Comparison of ENCODE assay signal across 23 cellular contexts in the genomic region with DNA sequence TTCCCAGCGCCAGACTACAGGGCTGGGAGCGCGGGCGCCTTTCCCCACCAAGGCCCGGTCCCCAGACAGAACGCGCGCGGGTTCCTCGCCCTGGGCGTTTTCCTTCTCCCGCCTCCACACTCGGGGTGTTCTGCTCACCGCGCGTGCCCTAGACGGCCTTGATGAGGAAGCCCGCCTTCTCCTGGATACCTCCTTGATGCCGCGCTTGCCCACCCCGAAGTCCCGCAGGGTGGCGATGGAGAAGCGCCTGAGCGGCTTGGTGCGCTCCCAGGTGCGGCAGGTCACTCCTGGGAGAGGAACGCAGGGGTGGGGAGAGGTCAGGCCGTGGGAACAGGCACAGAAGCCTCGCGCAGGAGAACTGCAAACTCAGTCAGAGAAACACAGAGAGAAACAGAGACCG. TPM values are rescaled to one million over a fixed set of nuclear protein-coding genes. Genes with fewer than 3 reads are reported as not detected.
A peak's percentile ranks its signal among the peaks of the same experiment; 100 is the strongest.
DNase-seq lines count a peak whose midpoint lies in the region; ATAC-seq and TF ChIP-seq lines count a peak whose summit lies in the region.
"Had no signal": no experiment of that assay in that cellular context is flagged by ENCODE, and none has a peak within 500 bp of the region (broad histone marks: within the 10 kb centered on the region; RNA-seq: fewer than 3 reads in every experiment).

No MANE protein-coding gene starts in this region.

- H3K4me3 Mint-ChIP-seq in Calu3 (ENCODE audit: low read depth, unreplicated experiment) (peak overlapping the region; percentile 9), GM23338 (no peak overlapping the region), endodermal cell (no peak overlapping the region)
- H3K4me3 Mint-ChIP-seq: CD4-positive, CD25-positive, alpha-beta regulatory T cell had no signal

- no peak overlapping the region for H2BK120ac ChIP-seq in mesendoderm (ENCODE audit: low read depth, low read length)

- peak overlapping the region; percentile 7 for H3K56ac ChIP-seq in mesendoderm (ENCODE audit: low read length)

- H3K27me3 ChIP-seq in GM23338 (ENCODE audit: insufficient read depth) (peaks cover 12% of the 10 kb centered on the region), endodermal cell (ENCODE audit: control insufficient read depth, insufficient read depth, low read length, poor library complexity, severe bottlenecking) (peaks cover 22% of the 10 kb centered on the region), mesendoderm (ENCODE audit: insufficient read depth, low read length, poor library complexity) (no peaks in the 10 kb centered on the region)

- no peak overlapping the region for H3K4ac ChIP-seq in mesendoderm (ENCODE audit: low read depth, low read length)

- H3K18ac ChIP-seq in mesendoderm (ENCODE audit: low read length) = no peak overlapping the region

- H3K27ac ChIP-seq in GM23338 (ENCODE audit: low read depth) (no peak overlapping the region), endodermal cell (ENCODE audit: low read depth, low read length) (no peak overlapping the region), mesendoderm (ENCODE audit: low read depth, low read length) (no peak overlapping the region)

- no peak overlapping the region for H4K8ac ChIP-seq in mesendoderm (ENCODE audit: low read depth, low read length)

- no peaks in the 10 kb centered on the region for H3K9me2 ChIP-seq in GM23338 (ENCODE audit: insufficient read depth)
- H3K9me2 ChIP-seq: SK-N-SH had no signal

- no peak overlapping the region for H3K23ac ChIP-seq in mesendoderm (ENCODE audit: low read length)

- no peaks in the 10 kb centered on the region for H3F3A ChIP-seq in GM23338 (replicated peaks; ENCODE audit: low read depth)

- no peaks in the 10 kb centered on the region for H3K79me2 ChIP-seq in GM23338 (replicated peaks; ENCODE audit: insufficient read depth)
- H3K79me2 ChIP-seq in mesendoderm (ENCODE audit: control insufficient read depth, insufficient read depth, low read length) = no peaks in the 10 kb centered on the region

- intact Hi-C loops in Calu3 (cut with micrococcal nuclease; ENCODE audit: unreplicated experiment) = loop anchor here (1.0 kb wide), 1 partner anchor 118 kb away; no protein-coding TSS in a partner anchor

- H3K9me3 ChIP-seq in endodermal cell (ENCODE audit: control insufficient read depth, low read length) = no peaks in the 10 kb centered on the region
- H3K9me3 ChIP-seq: SK-N-SH had no signal

- H3K36me3 Mint-ChIP-seq in Calu3 (ENCODE audit: insufficient read depth, unreplicated experiment) (no peaks in the 10 kb centered on the region), GM23338 (ENCODE audit: low read depth) (no peaks in the 10 kb centered on the region; the same call in 2 of the 3 replicates), endodermal cell (ENCODE audit: low read depth) (no peaks in the 10 kb centered on the region)
- H3K36me3 Mint-ChIP-seq: CD4-positive, CD25-positive, alpha-beta regulatory T cell had no signal

- no peaks in the 10 kb centered on the region; the same call in 1 of the 2 replicates for H3K4me1 ChIP-seq in GM23338 (ENCODE audit: insufficient read depth)
- peaks cover 12% of the 10 kb centered on the region for H3K4me1 ChIP-seq in endodermal cell (ENCODE audit: control insufficient read depth, insufficient read depth, low read length)
- no peaks in the 10 kb centered on the region for H3K4me1 ChIP-seq in mesendoderm (ENCODE audit: control insufficient read depth, low read depth, low read length)

- no peaks in the 10 kb centered on the region for H3K79me1 ChIP-seq in mesendoderm (ENCODE audit: low read length)

- H3K4me2 ChIP-seq in GM23338 (peak overlapping the region; percentile 73), mesendoderm (ENCODE audit: low read length) (no peak overlapping the region)
- H3K4me2 ChIP-seq: SK-N-SH had no signal

- 89 to 94% methylated on average over 30 to 32 of the region's 32 CpGs for WGBS in endodermal cell (ENCODE audit: insufficient coverage in 1 of 2, insufficient read length in 1 of 2), 2 experiments
- WGBS in mesendoderm (ENCODE audit: extremely low coverage, insufficient coverage, low lambda C conversion rate) = no CpG with 5 or more reads among the region's 32 CpGs

- H4K20me1 ChIP-seq in GM23338 (replicated peaks; ENCODE audit: insufficient read depth) = no peaks in the 10 kb centered on the region

- H2BK15ac ChIP-seq in mesendoderm (replicated peaks; ENCODE audit: low read depth) = no peak overlapping the region

- no peak overlapping the region for H2BK5ac ChIP-seq in mesendoderm (ENCODE audit: low read length)

- ATAC-seq in GM23338 = peak; percentile 78
- ATAC-seq in HG02970 (IDR thresholded peaks at IDR 0.05; ENCODE audit: low FRiP score, unreplicated experiment) = no peak
- ATAC-seq in GM21723 (IDR thresholded peaks at IDR 0.05; ENCODE audit: unreplicated experiment) = no peak
- ATAC-seq: K562 had no signal

- H3K9me3 Mint-ChIP-seq in Calu3 (ENCODE audit: low read depth, unreplicated experiment) (no peaks in the 10 kb centered on the region), GM23338 (no peaks in the 10 kb centered on the region; the same call in 2 of the 3 replicates), endodermal cell (no peaks in the 10 kb centered on the region)

- H3K36me3 ChIP-seq in GM23338 (ENCODE audit: insufficient read depth) (no peaks in the 10 kb centered on the region), endodermal cell (ENCODE audit: control insufficient read depth, insufficient read depth, low read length) (no peaks in the 10 kb centered on the region), mesendoderm (ENCODE audit: control insufficient read depth, insufficient read depth, low read length) (no peaks in the 10 kb centered on the region)

- CTCF ChIA-PET in Calu3 (lab: Charles Lee) = interaction anchor here (0.6 kb wide), 1 partner anchor 78 kb away, joined by 3 read pairs; no protein-coding TSS in a partner anchor

- in situ Hi-C loops in KBM-7 (cut with MboI; ENCODE audit: low pct_unique_long_range_greater_than_20kb, low sequenced_read_pairs) = no loop called here

- peaks cover 53% of the 10 kb centered on the region for H3K27me3 Mint-ChIP-seq in Calu3 (ENCODE audit: unreplicated experiment)
- peaks cover 11% of the 10 kb centered on the region for H3K27me3 Mint-ChIP-seq in GM23338 (ENCODE audit: insufficient read depth, low read depth, poor library complexity)
- H3K27me3 Mint-ChIP-seq in endodermal cell (ENCODE audit: insufficient read depth) = peaks cover 69% of the 10 kb centered on the region

- H4K5ac ChIP-seq in mesendoderm (ENCODE audit: low read length) = no peak overlapping the region

- peak; percentile 60 for DNase-seq in Calu3
- DNase-seq in GM23338 (ENCODE audit: low spot score) = peak; percentile 56
- DNase-seq in endodermal cell = peak; percentile 76
- peak; percentile 36 for DNase-seq in mesendoderm
- no peak for DNase-seq in KBM-7
- DNase-seq in NCI-H1092 (lab: John Stamatoyannopoulos, UW) = no peak
- DNase-seq: CD4-positive, CD25-positive, alpha-beta regulatory T cell; DMS 273 treated with DMSO at 0.1 percent for 48 hours; DMS79 treated with DMSO at 0.1 percent for 48 hours; MM.1S; NCI-H1048; NCI-H1436 treated with DMSO at 0.1 percent for 48 hours; NCI-H2227 treated with DMSO at 0.1 percent for 48 hours; NCI-H510A treated with DMSO at 0.1 percent for 48 hours; NCI-H774; NK-92 treated with Interleukin-12 subunit alpha and Interleukin-12 subunit beta, amount 100 ng/mL, for 24 hours; SIG-M5; SK-N-SH had no signal

- TF ChIP-seq CTCF in Calu3 (IDR thresholded peaks at IDR 0.05; ENCODE audit: unreplicated experiment) = no peak
- TF ChIP-seq CTCF in GM23338 (conservative IDR thresholded peaks at IDR 0.05; ENCODE audit: low read depth in 2 of 2) = peak; percentile 24 to 57; a peak in 3 of 4 replicates
- peak; percentile 42 for TF ChIP-seq CTCF in endodermal cell (conservative IDR thresholded peaks at IDR 0.05)

- H3K27ac Mint-ChIP-seq in Calu3 (ENCODE audit: unreplicated experiment) = no peak overlapping the region
- H3K27ac Mint-ChIP-seq in GM23338 = no peak overlapping the region
- H3K27ac Mint-ChIP-seq in endodermal cell = no peak overlapping the region
- H3K27ac Mint-ChIP-seq: CD4-positive, CD25-positive, alpha-beta regulatory T cell had no signal

- H3K4me3 ChIP-seq in GM23338 (peak overlapping the region; percentile 45), endodermal cell (ENCODE audit: low read length) (no peak overlapping the region), mesendoderm (ENCODE audit: low read length) (no peak overlapping the region)
- H3K4me3 ChIP-seq: K562 had no signal

- H2AFZ ChIP-seq in GM23338 = peak overlapping the region; percentile 99

- BruUV-seq in Calu3 (replicated peaks; lab: Mats Ljungman, UMichigan) = no TSS peak

- no peak overlapping the region for H3K9ac ChIP-seq in endodermal cell (ENCODE audit: extremely low read depth, low read length, poor library complexity, severe bottlenecking)
- H3K9ac ChIP-seq in mesendoderm (ENCODE audit: low read length) = no peak overlapping the region
- H3K9ac ChIP-seq: SK-N-SH had no signal

- H3K4me1 Mint-ChIP-seq in Calu3 (ENCODE audit: low read depth, unreplicated experiment) = peaks cover 33% of the 10 kb centered on the region
- H3K4me1 Mint-ChIP-seq in GM23338 = peaks cover 2% of the 10 kb centered on the region
- H3K4me1 Mint-ChIP-seq in endodermal cell = peaks cover 24% of the 10 kb centered on the region
- H3K4me1 Mint-ChIP-seq: CD4-positive, CD25-positive, alpha-beta regulatory T cell had no signal

- no peak overlapping the region for H2AK5ac ChIP-seq in mesendoderm (ENCODE audit: low read length)

TF ChIP-seq in GM23338, 12 proteins besides CTCF, POLR2A, EP300 and RAD21 (continues in another document):
- no peak for TF ChIP-seq NANOG (IDR thresholded peaks at IDR 0.05; ENCODE audit: borderline replicate concordance)
- TF ChIP-seq ZNF114 (CRISPR knock-in tag; IDR thresholded peaks at IDR 0.05) = no peak

RNA-seq across cellular contexts. Expression of gene CYP2B6, which starts 34.8 kb away (rescaled TPM):
- total RNA-seq in Calu3 (2022) = 4.2 and 7.6 TPM in 2 replicates
- 1.2 and 8.4 TPM in 2 replicates for total RNA-seq in GM23338 (2014; rRNA removed; shearing (Covaris generic))
- 2.9 and 3.9 TPM in 2 replicates for polyA plus RNA-seq in GM23338 (2016; fragmentation: Nextera tagmentation; extraction: Ambion mirVana)
- total RNA-seq in endodermal cell = under 1 TPM in 1 of 2 donors, not detected in 1; 0.75 TPM
- not detected for polyA plus RNA-seq in endodermal cell (2013, experiment 1 of 2)
- polyA plus RNA-seq in endodermal cell (2013, experiment 2 of 2) = not detected
- 0.66 TPM for polyA plus RNA-seq in mesendoderm (2013, experiment 1 of 2)
- polyA plus RNA-seq in mesendoderm (2013, experiment 2 of 2) = 0.81 TPM
- total RNA-seq: CD4-positive, CD25-positive, alpha-beta regulatory T cell; H4 had no signal
- polyA plus RNA-seq: BJ, K562, SK-N-SH had no signal

Comparison
In these comparisons a context has a peak if more than half of its experiments do, and no peak if none do; other contexts are left out.
1. DNase-seq: peak in Calu3 (single experiment), GM23338 (single experiment), endodermal cell (single experiment) and mesendoderm (single experiment); none in KBM-7 (single experiment) and NCI-H1092 (single experiment).